In genomic region chr16:81836279-81837054, GRCh38 we compare ENCODE assay signal across 1 cellular context.
A peak's percentile ranks its signal among the peaks of the same experiment; 100 is the strongest.
TF ChIP-seq lines count a peak whose summit lies in the region.

No MANE protein-coding gene starts in this region.

TF ChIP-seq in GM12878, 131 proteins besides CTCF, POLR2A, EP300 and RAD21 (continued from another document and continues in another):
- TF ChIP-seq LARP7 (IDR thresholded peaks at IDR 0.05) = no peak
- no peak; the same call in 1 of the 2 replicates for TF ChIP-seq BCL11A (IDR thresholded peaks at IDR 0.05; ENCODE audit: low read depth, low read length)
- TF ChIP-seq ZBTB40 (IDR thresholded peaks at IDR 0.05; ENCODE audit: borderline replicate concordance) = no peak
- TF ChIP-seq CREB1 (IDR thresholded peaks at IDR 0.05; ENCODE audit: low read depth) = no peak; the same call in 1 of the 2 replicates
- TF ChIP-seq TCF12 (IDR thresholded peaks at IDR 0.05; ENCODE audit: low read depth, low read length) = peak; percentile 96
- TF ChIP-seq IKZF2 (IDR thresholded peaks at IDR 0.05) = no peak; a peak in 1 of 4 replicates
- TF ChIP-seq SIX5 (IDR thresholded peaks at IDR 0.05; ENCODE audit: low read depth, low read length, severe bottlenecking) = no peak
- no peak for TF ChIP-seq BACH1 (IDR thresholded peaks at IDR 0.05; ENCODE audit: borderline replicate concordance)
- TF ChIP-seq NFIC (IDR thresholded peaks at IDR 0.05; ENCODE audit: low read depth, low read length) = peak; percentile 49; the same call in 1 of the 2 replicates
- no peak for TF ChIP-seq KAT2A (conservative IDR thresholded peaks at IDR 0.05; ENCODE audit: control insufficient read depth, low read depth, low read length)
- TF ChIP-seq JUND (IDR thresholded peaks at IDR 0.05; ENCODE audit: low read depth, low read length) = no peak
- peak; percentile 88 for TF ChIP-seq RUNX3 (IDR thresholded peaks at IDR 0.05; ENCODE audit: low read length)
- TF ChIP-seq MEF2A (IDR thresholded peaks at IDR 0.05; ENCODE audit: insufficient read depth, low read depth, low read length) = no peak
- TF ChIP-seq CBFB (IDR thresholded peaks at IDR 0.05; ENCODE audit: low read depth) = no peak
- no peak for TF ChIP-seq BRCA1 (IDR thresholded peaks at IDR 0.05; ENCODE audit: low read depth, low read length)
- TF ChIP-seq NR2C1 (IDR thresholded peaks at IDR 0.05) = no peak
- TF ChIP-seq KLF5 (IDR thresholded peaks at IDR 0.05; ENCODE audit: partially characterized antibody) = no peak
- no peak for TF ChIP-seq CBX5 (IDR thresholded peaks at IDR 0.05; ENCODE audit: low read depth)
- no peak for TF ChIP-seq SIN3A (IDR thresholded peaks at IDR 0.05; ENCODE audit: low read depth, low read length)
- no peak for TF ChIP-seq NR2C2 (IDR thresholded peaks at IDR 0.05; ENCODE audit: borderline replicate concordance, control insufficient read depth, insufficient read length, low read depth)
- TF ChIP-seq E4F1 (IDR thresholded peaks at IDR 0.05; ENCODE audit: borderline replicate concordance, partially characterized antibody) = no peak
- TF ChIP-seq PKNOX1 (IDR thresholded peaks at IDR 0.05) = no peak
- no peak for TF ChIP-seq CHD1 (IDR thresholded peaks at IDR 0.05; ENCODE audit: low read depth, low read length)
- TF ChIP-seq MXI1 (IDR thresholded peaks at IDR 0.05; ENCODE audit: low read depth, low read length) = 0 out of 2 replicates have a peak, but pooled peaks have one; percentile 37
- TF ChIP-seq CHD2 (IDR thresholded peaks at IDR 0.05; ENCODE audit: borderline replicate concordance, low read depth, low read length) = no peak
- TF ChIP-seq SREBF1 (IDR thresholded peaks at IDR 0.05; ENCODE audit: low read length) = no peak
- peak; percentile 36; the same call in 1 of the 2 replicates for TF ChIP-seq SPI1 (IDR thresholded peaks at IDR 0.05; ENCODE audit: borderline replicate concordance, insufficient read depth, low read depth, low read length)
- 0 out of 2 replicates have a peak, but pooled peaks have one; percentile 72 for TF ChIP-seq PAX5 (IDR thresholded peaks at IDR 0.05; ENCODE audit: borderline replicate concordance, low read depth, low read length)
- 0 out of 2 replicates have a peak, but pooled peaks have one; percentile 15 for TF ChIP-seq IKZF1 (conservative IDR thresholded peaks at IDR 0.05)
- no peak for TF ChIP-seq BCLAF1 (IDR thresholded peaks at IDR 0.05)
- no peak for TF ChIP-seq REST (IDR thresholded peaks at IDR 0.05; ENCODE audit: low read depth, low read length)
- TF ChIP-seq YBX1 (IDR thresholded peaks at IDR 0.05) = no peak
- no peak for TF ChIP-seq ZNF592 (IDR thresholded peaks at IDR 0.05)
- no peak for TF ChIP-seq MYC (IDR thresholded peaks at IDR 0.05; ENCODE audit: insufficient read depth, insufficient read length, insufficient replicate concordance, low read length, severe bottlenecking)
- TF ChIP-seq RB1 (IDR thresholded peaks at IDR 0.05; ENCODE audit: borderline replicate concordance) = no peak
- no peak; the same call in 1 of the 2 replicates for TF ChIP-seq PML (IDR thresholded peaks at IDR 0.05; ENCODE audit: low read length)
- TF ChIP-seq USF2 (IDR thresholded peaks at IDR 0.05; ENCODE audit: borderline replicate concordance, low read depth, low read length) = no peak
- no peak for TF ChIP-seq POLR2AphosphoS5 (IDR thresholded peaks at IDR 0.05; ENCODE audit: low read length)
- TF ChIP-seq FOS (IDR thresholded peaks at IDR 0.05; ENCODE audit: borderline replicate concordance, extremely low read depth, insufficient read length) = no peak
- TF ChIP-seq BHLHE40 (IDR thresholded peaks at IDR 0.05; ENCODE audit: borderline replicate concordance in 1 of 2, low read depth in 2 of 2, low read length in 1 of 2) = peak; percentile 12 to 40; a peak in 1 of 4 replicates
- TF ChIP-seq RCOR1 (conservative IDR thresholded peaks at IDR 0.05; ENCODE audit: low read depth, low read length) = no peak
- TF ChIP-seq FOXK2 (IDR thresholded peaks at IDR 0.05) = no peak
- peak; percentile 73; the same call in 1 of the 2 replicates for TF ChIP-seq CREM (IDR thresholded peaks at IDR 0.05; ENCODE audit: low read depth)
- TF ChIP-seq ESRRA (IDR thresholded peaks at IDR 0.05; ENCODE audit: low read length) = peak; percentile 46; the same call in 1 of the 2 replicates
